ENCODE assay signal across 7 cellular contexts in genomic region chr7:144355176-144355822, GRCh38. TPM values are rescaled to one million over a fixed set of nuclear protein-coding genes. Genes with fewer than 3 reads are reported as not detected.
DNase-seq lines count a peak whose midpoint lies in the region; ATAC-seq and TF ChIP-seq lines count a peak whose summit lies in the region.
"Not testable (repeated sequence)": the region's sequence is repeated elsewhere in the genome, so short reads cannot be mapped to it uniquely, and the experiment has no call there.

TSS of gene ARHGEF5 (plus strand) at chr7:144355402. CDS start at chr7:144362670, 7,268 bp downstream.

- no CpG with 5 or more reads among the region's 50 CpGs for WGBS in heart right ventricle, 2 donors

- not testable (repeated sequence) for H3K79me2 ChIP-seq in PC-9 (ENCODE audit: low read depth)

- ATAC-seq in GM18909 (IDR thresholded peaks at IDR 0.05; ENCODE audit: poor library complexity, unreplicated experiment) (peak; percentile 78), GM21825 (IDR thresholded peaks at IDR 0.05; ENCODE audit: unreplicated experiment) (peak; percentile 69), HG03097 (IDR thresholded peaks at IDR 0.05; ENCODE audit: low FRiP score, unreplicated experiment) (peak; percentile 72), heart right ventricle (peak; percentile 71 to 92 (median 84))

- CTCF ChIA-PET in PC-9 (lab: Charles Lee) = not testable (repeated sequence)

- H4K20me1 ChIP-seq in PC-9 (ENCODE audit: insufficient read depth) = not testable (repeated sequence)

- intact Hi-C loops in PC-9 (cut with micrococcal nuclease; ENCODE audit: unreplicated experiment); heart right ventricle (cut with DNase I): not testable (repeated sequence)

- H3K9me3 ChIP-seq in PC-9 (ENCODE audit: insufficient read depth, low read depth); heart right ventricle: not testable (repeated sequence)

- H2AFZ ChIP-seq in PC-9 = not testable (repeated sequence)

- BruUV-seq in PC-9 (replicated peaks; lab: Mats Ljungman, UMichigan) = not testable (repeated sequence)

- POLR2A ChIA-PET in PC-9 (lab: Charles Lee; ENCODE audit: unreplicated experiment) = not testable (repeated sequence)

- H3K4me1 ChIP-seq in PC-9 (replicated peaks; ENCODE audit: insufficient read depth) = peaks cover 12% of the 10 kb centered on the region; the same call in 1 of the 2 replicates
- H3K4me1 ChIP-seq in heart right ventricle = not testable (repeated sequence)

- not testable (repeated sequence) for H3K4me2 ChIP-seq in PC-9

- H3K36me3 Mint-ChIP-seq in activated naive CD8-positive, alpha-beta T cell treated with anti-CD3 and anti-CD28 coated beads for 36 hours; neural crest cell (ENCODE audit: low read depth): not testable (repeated sequence)

- not testable (repeated sequence) for H3K9me2 ChIP-seq in PC-9 (ENCODE audit: insufficient read depth)

- not testable (repeated sequence) for H3K36me3 ChIP-seq in PC-9 (ENCODE audit: low read depth); heart right ventricle

- not testable (repeated sequence) for H3K4me1 Mint-ChIP-seq in activated naive CD8-positive, alpha-beta T cell treated with anti-CD3 and anti-CD28 coated beads for 36 hours; neural crest cell

- not testable (repeated sequence) for H3K4me3 ChIP-seq in PC-9, heart right ventricle

- H3K27ac ChIP-seq in PC-9, heart right ventricle: not testable (repeated sequence)

- H3K27me3 ChIP-seq in PC-9 (ENCODE audit: insufficient read depth, low read depth); heart right ventricle: not testable (repeated sequence)

- peak within 1 kb of the TSS; percentile 84 for H3K4me3 Mint-ChIP-seq in activated naive CD8-positive, alpha-beta T cell treated with anti-CD3 and anti-CD28 coated beads for 36 hours
- peak within 1 kb of the TSS; percentile 80 for H3K4me3 Mint-ChIP-seq in neural crest cell

- H3F3A ChIP-seq in PC-9 (ENCODE audit: insufficient read depth, low read depth) = not testable (repeated sequence)

- not testable (repeated sequence) for DNase-seq in PC-9; activated naive CD8-positive, alpha-beta T cell treated with anti-CD3 and anti-CD28 coated beads for 36 hours; heart right ventricle; neural crest cell (ENCODE audit: low read depth, low spot score)

- peak within 1 kb of the TSS; percentile 80 for H3K27ac Mint-ChIP-seq in activated naive CD8-positive, alpha-beta T cell treated with anti-CD3 and anti-CD28 coated beads for 36 hours
- not testable (repeated sequence) for H3K27ac Mint-ChIP-seq in neural crest cell (ENCODE audit: unreplicated experiment)

- TF ChIP-seq CTCF in PC-9 (conservative IDR thresholded peaks at IDR 0.05); heart right ventricle (IDR thresholded peaks at IDR 0.05); neural crest cell (conservative IDR thresholded peaks at IDR 0.05): not testable (repeated sequence)

- not testable (repeated sequence) for H3K27me3 Mint-ChIP-seq in activated naive CD8-positive, alpha-beta T cell treated with anti-CD3 and anti-CD28 coated beads for 36 hours; neural crest cell (ENCODE audit: low read depth)

- not testable (repeated sequence) for H3K9me3 Mint-ChIP-seq in activated naive CD8-positive, alpha-beta T cell treated with anti-CD3 and anti-CD28 coated beads for 36 hours; neural crest cell

RNA-seq across cellular contexts. Expression of gene ARHGEF5, which starts in this region (rescaled TPM):
- total RNA-seq in PC-9 (2021) = 40.0 and 50.1 TPM in 2 replicates
- 10 to 100 TPM; 10.9 to 13.3 TPM for total RNA-seq in activated naive CD8-positive, alpha-beta T cell treated with anti-CD3 and anti-CD28 coated beads for 36 hours
- total RNA-seq in heart right ventricle = 1 to 10 TPM; 1.1 to 3.9 (median 2.0) TPM
- under 1 TPM; 0.46 to 0.80 TPM for polyA plus RNA-seq in heart right ventricle
- 2.4 and 2.7 TPM in 2 replicates for total RNA-seq in neural crest cell
